Comparison of ENCODE assay signal across 8 cellular contexts in genomic region chr17:27315322-27315721, GRCh38. TPM values are rescaled to one million over a fixed set of nuclear protein-coding genes. Genes with fewer than 3 reads are reported as not detected.
DNase-seq lines count a peak whose midpoint lies in the region; FAIRE-seq and TF ChIP-seq lines count a peak whose summit lies in the region.

No MANE protein-coding gene starts in this region.

- CTCF ChIA-PET in HEK293 (lab: Yijun Ruan, JAX) (interaction anchor here (1.0 to 3.3 kb wide), 9 partner anchors 10 to 288 kb away, joined by 3 to 17 read pairs (median 5); no protein-coding TSS in a partner anchor), Caco-2 (lab: Charles Lee) (interaction anchor here (1.2 to 1.8 kb wide), 2 partner anchors 18 to 39 kb away, joined by 4 to 7 read pairs; no protein-coding TSS in a partner anchor)

- 42 to 51% (median 46%) methylated on average over 6 of the region's 6 CpGs for WGBS in adrenal gland, 4 donors
- 32 to 47% (median 42%) methylated on average over 6 of the region's 6 CpGs for WGBS in small intestine, 3 donors

- no peak overlapping the region for H3K27ac Mint-ChIP-seq in Caco-2 (ENCODE audit: unreplicated experiment)

- peaks cover 84% of the 10 kb centered on the region for H3K36me3 Mint-ChIP-seq in Caco-2 (ENCODE audit: insufficient read depth, unreplicated experiment)

- peak; percentile 39 to 84 (median 66) for DNase-seq in adrenal gland
- DNase-seq in right atrium auricular region (ENCODE audit: low spot score), result peak; percentile 92
- peak; percentile 54 for DNase-seq in small intestine
- no peak for DNase-seq in activated T-cell treated with anti-CD3 and anti-CD28 coated beads for 4 hours
- no peak for DNase-seq in activated naive CD4-positive, alpha-beta T cell (lab: John Stamatoyannopoulos, UW)
- no peak for DNase-seq in frontal cortex (ENCODE audit: low spot score in 2 of 2)
- no peak for DNase-seq in Caco-2

- intact Hi-C loops in adrenal gland (cut with DNase I), result no loop called here
- intact Hi-C loops in Caco-2 (cut with micrococcal nuclease; ENCODE audit: unreplicated experiment), result loop anchor here (2.0 kb wide), 1 partner anchor 21 kb away; the partner anchor contains the start of gene WSB1

- TF ChIP-seq POLR2A in adrenal gland (IDR thresholded peaks at IDR 0.05), result no peak

- no peaks in the 10 kb centered on the region for H3K27me3 Mint-ChIP-seq in Caco-2 (ENCODE audit: insufficient read depth, unreplicated experiment)

- BruUV-seq in Caco-2 (replicated peaks; lab: Mats Ljungman, UMichigan), result no TSS peak

- H3K4me3 ChIP-seq in HEK293 (ENCODE audit: low read depth, low read length) (no peak overlapping the region), adrenal gland (no peak overlapping the region), right atrium auricular region (no peak overlapping the region), small intestine (ENCODE audit: low read depth in 1 of 2, low read length in 2 of 2) (no peak overlapping the region), Caco-2 (ENCODE audit: low read depth, low read length) (no peak overlapping the region)

- H3K9me3 ChIP-seq in HEK293 (ENCODE audit: control insufficient read depth, insufficient read depth, low read depth, low read length), result no peaks in the 10 kb centered on the region
- H3K9me3 ChIP-seq in adrenal gland (replicated peaks in 1 of 3), result no peaks in the 10 kb centered on the region
- no peaks in the 10 kb centered on the region for H3K9me3 ChIP-seq in right atrium auricular region
- no peaks in the 10 kb centered on the region for H3K9me3 ChIP-seq in small intestine (ENCODE audit: control insufficient read depth, low read depth)
- no peaks in the 10 kb centered on the region for H3K9me3 ChIP-seq in Caco-2

- no peaks in the 10 kb centered on the region for H3K27me3 ChIP-seq in adrenal gland
- H3K27me3 ChIP-seq in right atrium auricular region, result no peaks in the 10 kb centered on the region
- no peaks in the 10 kb centered on the region for H3K27me3 ChIP-seq in small intestine (ENCODE audit: control insufficient read depth in 2 of 2, insufficient read depth in 2 of 2, low read length in 2 of 2)
- no peaks in the 10 kb centered on the region for H3K27me3 ChIP-seq in Caco-2 (replicated peaks; ENCODE audit: control insufficient read depth, insufficient read depth, low read length)

- H3K27ac ChIP-seq in HEK293 (ENCODE audit: extremely low read depth, low read depth, low read length) (peak overlapping the region; percentile 66), adrenal gland (peak overlapping the region in 2 of 5 donors; percentile 10 to 55), right atrium auricular region (peak overlapping the region; percentile 74 to 78), small intestine (ENCODE audit: low read depth in 1 of 2, low read length in 1 of 2) (peak overlapping the region in 1 of 2 donors; percentile 0)

- no peak overlapping the region for H3K4me3 Mint-ChIP-seq in Caco-2 (ENCODE audit: unreplicated experiment)

- peaks cover 15% of the 10 kb centered on the region for H3K4me1 Mint-ChIP-seq in Caco-2 (ENCODE audit: low read depth, unreplicated experiment)

- H3K9me3 Mint-ChIP-seq in Caco-2 (ENCODE audit: unreplicated experiment), result no peaks in the 10 kb centered on the region

- peaks cover 67 to 87% of the 10 kb centered on the region in 2 experiments for H3K36me3 ChIP-seq in HEK293 (ENCODE audit: control insufficient read depth in 2 of 2, insufficient read depth in 1 of 2, low read length in 2 of 2)
- H3K36me3 ChIP-seq in adrenal gland (replicated peaks in 1 of 2), result peaks cover 0 to 85% of the 10 kb centered on the region in 2 donors
- peaks cover 66% of the 10 kb centered on the region for H3K36me3 ChIP-seq in right atrium auricular region
- peaks cover 9 to 19% of the 10 kb centered on the region in 2 donors for H3K36me3 ChIP-seq in small intestine (ENCODE audit: control insufficient read depth in 2 of 2, insufficient read depth in 2 of 2, low read length in 2 of 2)
- peaks cover 4% of the 10 kb centered on the region for H3K36me3 ChIP-seq in Caco-2 (ENCODE audit: control insufficient read depth, insufficient read depth, low read length)

- peaks cover 13% of the 10 kb centered on the region for H3K4me1 ChIP-seq in HEK293 (ENCODE audit: control insufficient read depth, insufficient read depth, low read length)
- H3K4me1 ChIP-seq in adrenal gland (replicated peaks in 1 of 2), result peaks cover 7 to 18% of the 10 kb centered on the region in 2 donors
- peaks cover 0 to 32% of the 10 kb centered on the region in 2 donors for H3K4me1 ChIP-seq in right atrium auricular region
- peaks cover 0 to 2% of the 10 kb centered on the region in 2 donors for H3K4me1 ChIP-seq in small intestine (ENCODE audit: control insufficient read depth in 2 of 2, insufficient read depth in 1 of 2, low read depth in 1 of 2, low read length in 1 of 2)
- peaks cover 14% of the 10 kb centered on the region for H3K4me1 ChIP-seq in Caco-2

- FAIRE-seq in small intestine (lab: Jason Lieb, UNC) (no peak), frontal cortex (lab: Jason Lieb, UNC) (no peak)

- POLR2A ChIA-PET in HEK293 (lab: Yijun Ruan, JAX), result interaction anchor here (1.3 to 3.2 kb wide), 3 partner anchors 12 to 21 kb away, joined by 3 to 25 read pairs (median 6); partner anchors contain the start of gene WSB1
- POLR2A ChIA-PET in Caco-2 (lab: Charles Lee), result interaction anchor here (1.2 kb wide), 1 partner anchor 21 kb away, joined by 5 read pairs; the partner anchor contains the start of gene WSB1

- TF ChIP-seq CTCF in HEK293 (tag by site-specific recombination; IDR thresholded peaks at IDR 0.05) (no peak), adrenal gland (IDR thresholded peaks at IDR 0.05) (no peak), right atrium auricular region (IDR thresholded peaks at IDR 0.05) (no peak), Caco-2 (IDR thresholded peaks at IDR 0.05; ENCODE audit: insufficient read depth in 1 of 2, low read depth in 1 of 2, low read length in 1 of 2, severe bottlenecking in 1 of 2, unreplicated experiment in 1 of 2) (no peak)

TF ChIP-seq in HEK293, 187 proteins besides CTCF, POLR2A, EP300 and RAD21 (continues in another document):
- TF ChIP-seq ZNF248 (tag by site-specific recombination; IDR thresholded peaks at IDR 0.05), result no peak
- no peak for TF ChIP-seq PRDM2 (tag by site-specific recombination; IDR thresholded peaks at IDR 0.05; ENCODE audit: borderline replicate concordance)
- 0 out of 2 replicates have a peak, but pooled peaks have one; percentile 18 for TF ChIP-seq ZNF324 (tag by site-specific recombination; IDR thresholded peaks at IDR 0.05)
- 0 out of 2 replicates have a peak, but pooled peaks have one; percentile 15 for TF ChIP-seq ZNF335 (tag by site-specific recombination; conservative IDR thresholded peaks at IDR 0.05)
- no peak for TF ChIP-seq ZNF211 (tag by site-specific recombination; IDR thresholded peaks at IDR 0.05; ENCODE audit: low read depth)
- TF ChIP-seq ZSCAN18 (tag by site-specific recombination; IDR thresholded peaks at IDR 0.05), result no peak

RNA-seq across cellular contexts. Expression of gene WSB1, which starts 21.4 kb away (rescaled TPM):
- total RNA-seq in adrenal gland (100 to 1,000 TPM in 4 of 8 donors, 10 to 100 TPM in 4; 27.5 to 147 (median 100) TPM), right atrium auricular region (10 to 100 TPM; 38.0 to 44.7 TPM), frontal cortex (187 TPM), Caco-2 (2022) (149 and 157 TPM in 2 replicates)
- polyA plus RNA-seq in adrenal gland (10 to 100 TPM; 51.0 to 77.5 (median 76.7) TPM), small intestine (10 to 100 TPM; 28.9 to 56.3 (median 32.2) TPM)

Comparison
In these comparisons a context has a peak if more than half of its experiments do, and no peak if none do; other contexts are left out.
1. DNase-seq: peak in adrenal gland (7 of 7), right atrium auricular region (single experiment) and small intestine (single experiment); none in activated T-cell treated with anti-CD3 and anti-CD28 coated beads for 4 hours (single experiment), activated naive CD4-positive, alpha-beta T cell (0 of 4), frontal cortex (0 of 2) and Caco-2 (0 of 2).